In genomic region chr13:39900106-39900750, GRCh38 we compare ENCODE assay signal across 18 cellular contexts.
DNase-seq lines count a peak whose midpoint lies in the region; ATAC-seq and TF ChIP-seq lines count a peak whose summit lies in the region.
"Had no signal": no experiment of that assay in that cellular context is flagged by ENCODE, and none has a peak within 500 bp of the region (broad histone marks: within the 10 kb centered on the region; RNA-seq: fewer than 3 reads in every experiment).

No MANE protein-coding gene starts in this region.

- H3K27ac ChIP-seq in VCaP: peak overlapping the region; percentile 82
- H3K27ac ChIP-seq: A549, breast epithelium had no signal

- H3K36me3 ChIP-seq in mucosa of descending colon (ENCODE audit: low read depth): no peaks in the 10 kb centered on the region
- H3K36me3 ChIP-seq: breast epithelium had no signal

- no peak for TF ChIP-seq CTCF in VCaP (conservative IDR thresholded peaks at IDR 0.05)
- TF ChIP-seq CTCF in fibroblast of pulmonary artery (IDR thresholded peaks at IDR 0.05; ENCODE audit: low read length, missing control alignments): no peak
- TF ChIP-seq CTCF in retinal pigment epithelial cell (conservative IDR thresholded peaks at IDR 0.05; ENCODE audit: low read depth, low read length): no peak
- no peak for TF ChIP-seq CTCF in mucosa of descending colon (IDR thresholded peaks at IDR 0.05)

- H3K9me3 ChIP-seq in mucosa of descending colon: no peaks in the 10 kb centered on the region
- H3K9me3 ChIP-seq: A549 had no signal

- ATAC-seq in mucosa of descending colon (no peak), GM19397 (IDR thresholded peaks at IDR 0.05; ENCODE audit: unreplicated experiment) (no peak)
- ATAC-seq: A549, K562 had no signal

- DNase-seq in NCI-H2029 (lab: John Stamatoyannopoulos, UW): peak; percentile 2
- DNase-seq in NCI-H2029 treated with DMSO at 0.1 percent for 48 hours (lab: John Stamatoyannopoulos, UW): no peak
- peak; percentile 70 for DNase-seq in fibroblast of pulmonary artery (ENCODE audit: low read depth)
- DNase-seq in retinal pigment epithelial cell (ENCODE audit: low read depth): peak; percentile 75
- no peak for DNase-seq in mucosa of descending colon
- DNase-seq in stimulated activated CD4-positive, alpha-beta T cell treated with anti-CD3 and anti-CD28 coated beads, Interleukin-12 subunit alpha, Interleukin-12 subunit beta, amount 100 ng/mL, for 4 hours: no peak
- DNase-seq: activated CD4-positive, alpha-beta T cell treated with anti-CD3 and anti-CD28 coated beads, Interleukin-2, amount 10 ng/mL, durations not matched to agents 24 days and 14 days; activated CD8-positive, alpha-beta memory T cell treated with anti-CD3 and anti-CD28 coated beads, Interleukin-2, amount 50 U/mL, for 48 hours; activated naive CD4-positive, alpha-beta T cell; CD4-positive, CD25-positive, alpha-beta regulatory T cell; effector CD4-positive, alpha-beta T cell; foreskin melanocyte; posterior cingulate gyrus had no signal

- intact Hi-C loops in mucosa of descending colon (cut with DNase I, micrococcal nuclease): no loop called here

- H3K4me3 ChIP-seq in fibroblast of pulmonary artery (replicated peaks; ENCODE audit: low read depth, low read length) (no peak overlapping the region), retinal pigment epithelial cell (ENCODE audit: low read length) (no peak overlapping the region), mucosa of descending colon (no peak overlapping the region)
- H3K4me3 ChIP-seq: A549, breast epithelium, K562 had no signal

- H3K4me1 ChIP-seq in mucosa of descending colon (ENCODE audit: low read depth): no peaks in the 10 kb centered on the region
- H3K4me1 ChIP-seq: A549, breast epithelium had no signal

Comparison
In these comparisons a context has a peak if more than half of its experiments do, and no peak if none do; other contexts are left out.
1. DNase-seq: peak in NCI-H2029 (single experiment), fibroblast of pulmonary artery (single experiment) and retinal pigment epithelial cell (single experiment); none in NCI-H2029 treated with DMSO at 0.1 percent for 48 hours (single experiment), mucosa of descending colon (0 of 3) and stimulated activated CD4-positive, alpha-beta T cell treated with anti-CD3 and anti-CD28 coated beads, Interleukin-12 subunit alpha, Interleukin-12 subunit beta, amount 100 ng/mL, for 4 hours (single experiment).